1 cellular context compared by ENCODE assay signal in the genomic region with DNA sequence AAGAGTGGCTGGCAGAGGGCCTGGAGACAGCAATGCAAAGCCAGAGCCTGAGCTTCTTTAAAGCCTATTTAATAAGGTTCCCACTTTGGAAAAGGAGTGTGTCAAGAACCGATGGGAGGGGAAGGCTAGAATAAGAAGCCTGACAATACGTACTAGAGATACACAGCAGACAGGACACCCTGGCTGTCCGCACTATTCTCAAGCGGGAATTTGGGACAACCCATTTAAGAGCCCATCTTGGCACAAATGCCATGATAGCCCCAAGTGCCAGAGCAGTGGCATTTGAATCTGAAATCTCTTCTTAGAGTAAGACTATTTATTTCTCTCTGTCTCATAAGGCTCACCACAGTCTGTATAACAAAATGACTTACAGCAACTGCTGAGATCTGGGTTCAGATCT.
TF ChIP-seq lines count a peak whose summit lies in the region.

No MANE protein-coding gene starts in this region.

TF ChIP-seq in HepG2, 621 proteins besides CTCF, POLR2A, EP300 and RAD21:
- no peak for TF ChIP-seq ZBTB46 (CRISPR knock-in tag; IDR thresholded peaks at IDR 0.05; ENCODE audit: borderline replicate concordance)
- 0 out of 2 replicates have a peak, but pooled peaks have one; percentile 18 for TF ChIP-seq ZBTB38 (CRISPR knock-in tag; IDR thresholded peaks at IDR 0.05)
